ENCODE assay signal across 2 cellular contexts in the genomic region with DNA sequence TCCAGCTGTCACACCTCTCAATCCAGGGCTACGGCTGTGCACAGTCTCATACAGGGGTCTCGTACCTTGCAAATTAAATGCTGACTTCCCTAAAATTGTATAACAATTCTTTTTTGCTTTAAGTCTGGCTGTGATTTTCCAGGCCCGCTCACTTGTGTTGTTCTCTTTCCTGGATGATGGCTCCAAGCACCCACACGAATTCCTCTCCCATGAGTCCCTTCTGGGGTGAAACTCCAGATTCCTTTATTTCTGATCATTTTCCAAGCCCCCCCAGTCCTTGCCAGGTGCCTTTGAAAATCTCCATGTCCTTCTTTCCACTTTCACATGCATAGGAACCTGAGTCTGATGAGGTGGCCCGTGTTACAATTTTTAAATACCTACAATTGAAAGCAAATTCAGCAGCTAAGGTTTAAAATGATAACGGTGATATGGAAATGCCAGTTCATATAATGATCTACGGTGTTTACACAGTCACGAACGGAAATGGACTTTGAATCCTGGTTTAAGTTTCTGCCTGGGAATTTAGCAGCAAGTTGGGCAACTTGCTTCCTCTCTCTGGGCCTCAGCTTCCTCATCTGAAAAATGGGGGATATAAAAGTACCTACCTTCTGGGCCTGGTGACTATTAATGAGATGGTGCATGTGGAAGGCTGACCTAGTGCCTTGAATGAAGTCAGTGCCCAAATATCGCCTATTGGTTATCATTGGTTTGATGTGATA.
A peak's percentile ranks its signal among the peaks of the same experiment; 100 is the strongest.
TF ChIP-seq lines count a peak whose summit lies in the region.

No MANE protein-coding gene starts in this region.

TF ChIP-seq in IMR-90, 13 proteins besides CTCF, POLR2A, EP300 and RAD21 (continued from another document):
- TF ChIP-seq, protein P1, sequence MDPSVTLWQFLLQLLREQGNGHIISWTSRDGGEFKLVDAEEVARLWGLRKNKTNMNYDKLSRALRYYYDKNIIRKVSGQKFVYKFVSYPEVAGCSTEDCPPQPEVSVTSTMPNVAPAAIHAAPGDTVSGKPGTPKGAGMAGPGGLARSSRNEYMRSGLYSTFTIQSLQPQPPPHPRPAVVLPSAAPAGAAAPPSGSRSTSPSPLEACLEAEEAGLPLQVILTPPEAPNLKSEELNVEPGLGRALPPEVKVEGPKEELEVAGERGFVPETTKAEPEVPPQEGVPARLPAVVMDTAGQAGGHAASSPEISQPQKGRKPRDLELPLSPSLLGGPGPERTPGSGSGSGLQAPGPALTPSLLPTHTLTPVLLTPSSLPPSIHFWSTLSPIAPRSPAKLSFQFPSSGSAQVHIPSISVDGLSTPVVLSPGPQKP (IDR thresholded peaks at IDR 0.05; ENCODE audit: borderline replicate concordance, low read depth, low read length) = no peak
- TF ChIP-seq, protein P2, sequence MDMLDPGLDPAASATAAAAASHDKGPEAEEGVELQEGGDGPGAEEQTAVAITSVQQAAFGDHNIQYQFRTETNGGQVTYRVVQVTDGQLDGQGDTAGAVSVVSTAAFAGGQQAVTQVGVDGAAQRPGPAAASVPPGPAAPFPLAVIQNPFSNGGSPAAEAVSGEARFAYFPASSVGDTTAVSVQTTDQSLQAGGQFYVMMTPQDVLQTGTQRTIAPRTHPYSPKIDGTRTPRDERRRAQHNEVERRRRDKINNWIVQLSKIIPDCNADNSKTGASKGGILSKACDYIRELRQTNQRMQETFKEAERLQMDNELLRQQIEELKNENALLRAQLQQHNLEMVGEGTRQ (IDR thresholded peaks at IDR 0.05; ENCODE audit: low read depth, low read length) = no peak
- TF ChIP-seq RFX5 (IDR thresholded peaks at IDR 0.05; ENCODE audit: low read depth, low read length) (no peak), BHLHE40 (IDR thresholded peaks at IDR 0.05; ENCODE audit: low read depth, low read length) (no peak), CEBPB (IDR thresholded peaks at IDR 0.05; ENCODE audit: low read depth, low read length) (no peak), NFE2L2 (IDR thresholded peaks at IDR 0.05; ENCODE audit: low read depth, low read length) (no peak), FOS (IDR thresholded peaks at IDR 0.05; ENCODE audit: low read depth, low read length) (no peak), MXI1 (IDR thresholded peaks at IDR 0.05; ENCODE audit: borderline replicate concordance, low read depth, low read length) (no peak), MAFK (IDR thresholded peaks at IDR 0.05; ENCODE audit: low read depth, low read length) (no peak)

TF ChIP-seq in liver, 16 proteins besides CTCF, POLR2A, EP300 and RAD21 (continued from another document):
- TF ChIP-seq, protein P3, sequence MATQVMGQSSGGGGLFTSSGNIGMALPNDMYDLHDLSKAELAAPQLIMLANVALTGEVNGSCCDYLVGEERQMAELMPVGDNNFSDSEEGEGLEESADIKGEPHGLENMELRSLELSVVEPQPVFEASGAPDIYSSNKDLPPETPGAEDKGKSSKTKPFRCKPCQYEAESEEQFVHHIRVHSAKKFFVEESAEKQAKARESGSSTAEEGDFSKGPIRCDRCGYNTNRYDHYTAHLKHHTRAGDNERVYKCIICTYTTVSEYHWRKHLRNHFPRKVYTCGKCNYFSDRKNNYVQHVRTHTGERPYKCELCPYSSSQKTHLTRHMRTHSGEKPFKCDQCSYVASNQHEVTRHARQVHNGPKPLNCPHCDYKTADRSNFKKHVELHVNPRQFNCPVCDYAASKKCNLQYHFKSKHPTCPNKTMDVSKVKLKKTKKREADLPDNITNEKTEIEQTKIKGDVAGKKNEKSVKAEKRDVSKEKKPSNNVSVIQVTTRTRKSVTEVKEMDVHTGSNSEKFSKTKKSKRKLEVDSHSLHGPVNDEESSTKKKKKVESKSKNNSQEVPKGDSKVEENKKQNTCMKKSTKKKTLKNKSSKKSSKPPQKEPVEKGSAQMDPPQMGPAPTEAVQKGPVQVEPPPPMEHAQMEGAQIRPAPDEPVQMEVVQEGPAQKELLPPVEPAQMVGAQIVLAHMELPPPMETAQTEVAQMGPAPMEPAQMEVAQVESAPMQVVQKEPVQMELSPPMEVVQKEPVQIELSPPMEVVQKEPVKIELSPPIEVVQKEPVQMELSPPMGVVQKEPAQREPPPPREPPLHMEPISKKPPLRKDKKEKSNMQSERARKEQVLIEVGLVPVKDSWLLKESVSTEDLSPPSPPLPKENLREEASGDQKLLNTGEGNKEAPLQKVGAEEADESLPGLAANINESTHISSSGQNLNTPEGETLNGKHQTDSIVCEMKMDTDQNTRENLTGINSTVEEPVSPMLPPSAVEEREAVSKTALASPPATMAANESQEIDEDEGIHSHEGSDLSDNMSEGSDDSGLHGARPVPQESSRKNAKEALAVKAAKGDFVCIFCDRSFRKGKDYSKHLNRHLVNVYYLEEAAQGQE (IDR thresholded peaks at IDR 0.05) = no peak
- TF ChIP-seq HNF4A (conservative IDR thresholded peaks at IDR 0.05) (peak; percentile 70 to 84), YY1 (IDR thresholded peaks at IDR 0.05) (no peak), FOXA1 (IDR thresholded peaks at IDR 0.05) (peak; percentile 27), TAF1 (conservative IDR thresholded peaks at IDR 0.05) (no peak), FOXA2 (IDR thresholded peaks at IDR 0.05) (peak; percentile 38), SP1 (IDR thresholded peaks at IDR 0.05) (peak; percentile 72), NR2F2 (IDR thresholded peaks at IDR 0.05) (no peak)
- TF ChIP-seq, protein P4, sequence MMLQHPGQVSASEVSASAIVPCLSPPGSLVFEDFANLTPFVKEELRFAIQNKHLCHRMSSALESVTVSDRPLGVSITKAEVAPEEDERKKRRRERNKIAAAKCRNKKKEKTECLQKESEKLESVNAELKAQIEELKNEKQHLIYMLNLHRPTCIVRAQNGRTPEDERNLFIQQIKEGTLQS (IDR thresholded peaks at IDR 0.05) = no peak
- TF ChIP-seq, protein P5, sequence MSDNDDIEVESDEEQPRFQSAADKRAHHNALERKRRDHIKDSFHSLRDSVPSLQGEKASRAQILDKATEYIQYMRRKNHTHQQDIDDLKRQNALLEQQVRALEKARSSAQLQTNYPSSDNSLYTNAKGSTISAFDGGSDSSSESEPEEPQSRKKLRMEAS (IDR thresholded peaks at IDR 0.05) = peak; percentile 22
- TF ChIP-seq, protein P6, sequence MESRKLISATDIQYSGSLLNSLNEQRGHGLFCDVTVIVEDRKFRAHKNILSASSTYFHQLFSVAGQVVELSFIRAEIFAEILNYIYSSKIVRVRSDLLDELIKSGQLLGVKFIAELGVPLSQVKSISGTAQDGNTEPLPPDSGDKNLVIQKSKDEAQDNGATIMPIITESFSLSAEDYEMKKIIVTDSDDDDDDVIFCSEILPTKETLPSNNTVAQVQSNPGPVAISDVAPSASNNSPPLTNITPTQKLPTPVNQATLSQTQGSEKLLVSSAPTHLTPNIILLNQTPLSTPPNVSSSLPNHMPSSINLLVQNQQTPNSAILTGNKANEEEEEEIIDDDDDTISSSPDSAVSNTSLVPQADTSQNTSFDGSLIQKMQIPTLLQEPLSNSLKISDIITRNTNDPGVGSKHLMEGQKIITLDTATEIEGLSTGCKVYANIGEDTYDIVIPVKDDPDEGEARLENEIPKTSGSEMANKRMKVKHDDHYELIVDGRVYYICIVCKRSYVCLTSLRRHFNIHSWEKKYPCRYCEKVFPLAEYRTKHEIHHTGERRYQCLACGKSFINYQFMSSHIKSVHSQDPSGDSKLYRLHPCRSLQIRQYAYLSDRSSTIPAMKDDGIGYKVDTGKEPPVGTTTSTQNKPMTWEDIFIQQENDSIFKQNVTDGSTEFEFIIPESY (IDR thresholded peaks at IDR 0.05) = no peak
